Comparison of ENCODE assay signal across 18 cellular contexts in the genomic region with DNA sequence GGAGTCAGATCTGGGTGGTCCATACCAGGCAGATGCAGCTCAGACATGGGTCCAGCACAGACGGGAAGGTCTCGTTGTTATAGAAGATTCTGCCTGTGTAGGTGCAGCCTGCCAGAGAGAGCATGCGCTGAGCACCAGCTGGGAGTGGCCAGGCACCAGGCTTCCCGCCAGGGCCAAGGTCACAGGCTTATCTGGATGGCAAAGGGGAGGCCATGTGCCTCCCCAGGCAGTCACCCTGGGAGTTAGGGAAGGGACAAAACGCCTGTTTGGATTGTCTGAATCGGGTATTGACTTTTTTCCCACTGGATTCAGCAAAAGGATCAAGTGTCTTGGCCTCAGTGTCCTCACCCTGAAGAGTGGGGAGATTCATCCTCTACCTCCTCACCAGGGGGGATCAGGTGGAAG. TPM values are rescaled to one million over a fixed set of nuclear protein-coding genes. Genes with fewer than 3 reads are reported as not detected.
"Had no signal": no experiment of that assay in that cellular context is flagged by ENCODE, and none has a peak within 500 bp of the region (broad histone marks: within the 10 kb centered on the region; RNA-seq: fewer than 3 reads in every experiment).

No MANE protein-coding gene starts in this region.

- H3K36me3 ChIP-seq: esophagus muscularis mucosa, left lung, neural progenitor cell, ovary, tibial artery had no signal

- H2AFZ ChIP-seq: neural progenitor cell had no signal

- ATAC-seq: activated CD4-positive, CD25-positive, alpha-beta regulatory T cell treated with anti-CD3 and anti-CD28 coated beads, Interleukin-2, amount 50 U/mL, for 24 hours; activated naive CD4-positive, alpha-beta T cell treated with anti-CD3 and anti-CD28 coated beads, Interleukin-2, amount 50 U/mL, for 72 hours had no signal

- H3K9me3 Mint-ChIP-seq: activated naive CD4-positive, alpha-beta T cell treated with anti-CD3 and anti-CD28 coated beads, Interleukin-2, amount 50 U/mL, for 72 hours; neural progenitor cell had no signal

- DNase-seq: activated CD4-positive, alpha-beta T cell treated with anti-CD3 and anti-CD28 coated beads, Interleukin-2, amount 50 U/mL, for 4 hours; activated effector memory CD4-positive, alpha-beta T cell treated with anti-CD3 and anti-CD28 coated beads, Interleukin-2, amount 50 U/mL, for 16 hours; activated T-cell treated with anti-CD3 and anti-CD28 coated beads, Interleukin-2, amount 50 U/mL, for 1 hour; amygdala; head of caudate nucleus; left lung; mesendoderm; ovary; T-helper 2 cell; tibial artery had no signal

- H3K27ac ChIP-seq: esophagus muscularis mucosa, left lung, neural progenitor cell, ovary, tibial artery had no signal

- H3K4me1 ChIP-seq: esophagus muscularis mucosa, left lung, neural progenitor cell, tibial artery had no signal

- H3K9ac ChIP-seq: neural progenitor cell had no signal

- H3K4me2 ChIP-seq: neural progenitor cell had no signal

- H3K36me3 Mint-ChIP-seq: activated naive CD4-positive, alpha-beta T cell treated with anti-CD3 and anti-CD28 coated beads, Interleukin-2, amount 50 U/mL, for 72 hours; neural progenitor cell had no signal

- H3K4me1 Mint-ChIP-seq: neural progenitor cell had no signal

- H3K27ac Mint-ChIP-seq: neural progenitor cell had no signal

- H3K4me3 Mint-ChIP-seq: neural progenitor cell had no signal

- H3K4me3 ChIP-seq: esophagus muscularis mucosa, left lung, neural progenitor cell, ovary, tibial artery had no signal

- H3K9me3 ChIP-seq: esophagus muscularis mucosa, left lung, ovary, tibial artery had no signal

- H3K27me3 ChIP-seq: esophagus muscularis mucosa, left lung, neural progenitor cell, ovary, tibial artery had no signal

RNA-seq across cellular contexts. Expression of a gene that starts 26.5 kb away (rescaled TPM):
- total RNA-seq: activated naive CD4-positive, alpha-beta T cell treated with anti-CD3 and anti-CD28 coated beads, Interleukin-2, amount 50 U/mL, for 72 hours; cerebellum; fibroblast of villous mesenchyme; renal cortical epithelial cell; skeletal muscle tissue had no signal

RNA-seq across cellular contexts. Expression of a gene that starts 45.3 kb away (rescaled TPM):
- total RNA-seq: activated naive CD4-positive, alpha-beta T cell treated with anti-CD3 and anti-CD28 coated beads, Interleukin-2, amount 50 U/mL, for 72 hours; fibroblast of villous mesenchyme; renal cortical epithelial cell had no signal
